18 cellular contexts compared by ENCODE assay signal in the genomic region with DNA sequence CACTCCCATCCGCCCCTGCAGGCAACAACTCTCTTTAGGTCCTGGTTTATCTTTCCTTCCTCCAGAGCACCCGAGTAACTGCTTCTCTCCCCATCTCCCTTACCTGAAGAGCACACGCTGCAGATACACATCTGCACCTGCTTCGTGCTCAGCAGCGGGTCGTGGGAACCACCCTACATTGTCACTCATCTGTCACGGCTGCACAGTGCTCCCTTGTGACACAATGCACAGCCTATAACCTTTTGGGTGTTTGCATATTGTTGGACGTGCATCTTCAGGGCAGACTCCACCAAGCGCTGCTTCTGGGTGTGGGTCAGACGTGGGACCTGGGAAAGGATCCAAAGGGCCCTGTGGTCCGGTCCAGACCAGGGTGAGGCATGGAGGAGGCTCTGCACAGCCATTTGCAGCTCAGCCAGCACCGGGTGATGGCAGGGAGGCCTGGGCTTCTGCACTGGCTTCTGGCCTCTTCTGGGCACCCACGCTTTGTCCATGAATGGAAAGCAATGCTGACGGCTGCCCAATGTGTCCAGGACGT. TPM values are rescaled to one million over a fixed set of nuclear protein-coding genes. Genes with fewer than 3 reads are reported as not detected.
DNase-seq lines count a peak whose midpoint lies in the region; ATAC-seq and TF ChIP-seq lines count a peak whose summit lies in the region.
"Had no signal": no experiment of that assay in that cellular context is flagged by ENCODE, and none has a peak within 500 bp of the region (broad histone marks: within the 10 kb centered on the region; RNA-seq: fewer than 3 reads in every experiment).

No MANE protein-coding gene starts in this region.

- no peaks in the 10 kb centered on the region for H3K9me3 ChIP-seq in CD4-positive, alpha-beta T cell (ENCODE audit: control insufficient read depth, low read length)
- H3K9me3 ChIP-seq: body of pancreas, esophagus squamous epithelium, SJCRH30, tibial nerve had no signal

- H3K4me3 Mint-ChIP-seq in CD4-positive, alpha-beta T cell: no peak overlapping the region
- no peak overlapping the region for H3K4me3 Mint-ChIP-seq in activated naive CD8-positive, alpha-beta T cell
- H3K4me3 Mint-ChIP-seq in memory B cell: no peak overlapping the region
- H3K4me3 Mint-ChIP-seq: activated CD4-positive, alpha-beta T cell treated with anti-CD3 and anti-CD28 coated beads, Interleukin-2, amount 10 ng/mL, durations not matched to agents 7 days and 5 days had no signal

- CTCF ChIA-PET in CD4-positive, alpha-beta T cell (lab: Charles Lee): no interaction called here

- POLR2A ChIA-PET in CD4-positive, alpha-beta T cell (lab: Charles Lee): no interaction called here

- H3K27ac Mint-ChIP-seq in CD4-positive, alpha-beta T cell: peak overlapping the region; percentile 21
- peak overlapping the region; percentile 77 for H3K27ac Mint-ChIP-seq in activated naive CD8-positive, alpha-beta T cell
- H3K27ac Mint-ChIP-seq in memory B cell: no peak overlapping the region
- H3K27ac Mint-ChIP-seq: activated CD4-positive, alpha-beta T cell treated with anti-CD3 and anti-CD28 coated beads, Interleukin-2, amount 10 ng/mL, durations not matched to agents 7 days and 5 days had no signal

- H3K27me3 Mint-ChIP-seq in CD4-positive, alpha-beta T cell: no peaks in the 10 kb centered on the region
- H3K27me3 Mint-ChIP-seq in activated naive CD8-positive, alpha-beta T cell: no peaks in the 10 kb centered on the region
- H3K27me3 Mint-ChIP-seq in memory B cell: no peaks in the 10 kb centered on the region
- H3K27me3 Mint-ChIP-seq: activated CD4-positive, alpha-beta T cell treated with anti-CD3 and anti-CD28 coated beads, Interleukin-2, amount 10 ng/mL, durations not matched to agents 7 days and 5 days had no signal

- no peaks in the 10 kb centered on the region for H3K9me3 Mint-ChIP-seq in CD4-positive, alpha-beta T cell
- no peaks in the 10 kb centered on the region for H3K9me3 Mint-ChIP-seq in activated naive CD8-positive, alpha-beta T cell (ENCODE audit: low read depth)
- H3K9me3 Mint-ChIP-seq in memory B cell: no peaks in the 10 kb centered on the region

- intact Hi-C loops in CD4-positive, alpha-beta T cell (cut with DNase I, micrococcal nuclease): no loop called here

- H3K27me3 ChIP-seq in CD4-positive, alpha-beta T cell (ENCODE audit: control insufficient read depth, insufficient read depth, low read length): no peaks in the 10 kb centered on the region
- H3K27me3 ChIP-seq: body of pancreas, SJCRH30 had no signal

- peak in 1 of 10 experiments; percentile 31 for DNase-seq in CD4-positive, alpha-beta T cell
- DNase-seq in GM13976 (ENCODE audit: low spot score) (peak; percentile 32), memory B cell (ENCODE audit: low spot score in 2 of 2) (no peak), activated gamma-delta T cell treated with Interleukin-2 at 50 U/mL for 16 hours (no peak), DMS153 (lab: John Stamatoyannopoulos, UW) (no peak), NCI-H187 (lab: John Stamatoyannopoulos, UW) (no peak)
- DNase-seq: activated CD4-positive, alpha-beta T cell treated with anti-CD3 and anti-CD28 coated beads, Interleukin-2, amount 10 ng/mL, durations not matched to agents 7 days and 5 days; dermis blood vessel endothelial cell; esophagus squamous epithelium; NCI-H2227 treated with DMSO at 0.1 percent for 48 hours; SJCRH30; T1000 had no signal

- TF ChIP-seq CTCF in CD4-positive, alpha-beta T cell (IDR thresholded peaks at IDR 0.05): no peak
- no peak for TF ChIP-seq CTCF in GM13976 (IDR thresholded peaks at IDR 0.05; ENCODE audit: borderline replicate concordance, control extremely low read depth, extremely low read depth, insufficient read depth, missing control alignments)

- no peak for ATAC-seq in CD4-positive, alpha-beta T cell (ENCODE audit: poor library complexity)
- ATAC-seq in memory B cell (ENCODE audit: low read depth): peak; percentile 34
- ATAC-seq in HG02938 (IDR thresholded peaks at IDR 0.05; ENCODE audit: unreplicated experiment): no peak
- ATAC-seq: body of pancreas had no signal

- in situ Hi-C loops in GM13976 (cut with MboI; ENCODE audit: low sequenced_read_pairs, unreplicated experiment): no loop called here

- no peaks in the 10 kb centered on the region for H3K36me3 Mint-ChIP-seq in CD4-positive, alpha-beta T cell (ENCODE audit: low read depth)
- peaks cover 2% of the 10 kb centered on the region for H3K36me3 Mint-ChIP-seq in activated naive CD8-positive, alpha-beta T cell
- peaks cover 4% of the 10 kb centered on the region for H3K36me3 Mint-ChIP-seq in memory B cell

- H3K4me1 Mint-ChIP-seq in CD4-positive, alpha-beta T cell (ENCODE audit: low read depth): peaks cover 18% of the 10 kb centered on the region
- peaks cover 18% of the 10 kb centered on the region for H3K4me1 Mint-ChIP-seq in activated naive CD8-positive, alpha-beta T cell (ENCODE audit: low read depth)
- peaks cover 9% of the 10 kb centered on the region for H3K4me1 Mint-ChIP-seq in memory B cell

- no peak overlapping the region for H3K27ac ChIP-seq in CD4-positive, alpha-beta T cell (ENCODE audit: low read depth, low read length)
- H3K27ac ChIP-seq: body of pancreas, C4-2B, esophagus squamous epithelium, SJCRH30, skin epidermis, tibial nerve had no signal

RNA-seq across cellular contexts. Expression of gene WDR4, which starts 42.5 kb away (rescaled TPM):
- 10 to 100 TPM; 11.3 to 12.9 TPM for total RNA-seq in CD4-positive, alpha-beta T cell

RNA-seq across cellular contexts. Expression of gene NDUFV3, which starts 56.3 kb away (rescaled TPM):
- 10 to 100 TPM; 15.3 to 15.8 TPM for total RNA-seq in CD4-positive, alpha-beta T cell
